Comparison of ENCODE assay signal across 9 cellular contexts in the genomic region with DNA sequence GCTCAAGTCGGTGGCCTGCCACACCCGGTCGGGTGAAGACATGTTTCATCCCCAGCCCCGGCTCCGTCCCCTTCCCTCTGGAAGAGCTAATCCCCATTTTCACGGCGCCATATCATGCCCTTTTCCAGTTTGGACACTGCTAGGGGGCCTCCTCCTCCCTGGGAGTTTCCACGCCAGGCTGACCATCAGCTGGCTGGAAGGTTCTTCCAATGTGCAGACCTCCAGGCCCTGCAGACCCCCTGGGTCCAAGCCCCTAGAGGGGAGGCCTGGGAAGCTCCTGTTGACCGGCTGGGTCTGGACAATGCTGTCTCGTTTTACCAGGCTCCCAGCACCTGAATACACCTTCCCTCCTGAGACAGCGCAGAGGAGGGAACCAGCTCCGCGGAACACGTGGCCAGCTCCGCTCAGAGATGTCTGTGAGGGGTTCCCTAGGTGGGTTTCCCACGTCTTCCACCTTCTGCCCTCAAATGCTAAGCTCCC. TPM values are rescaled to one million over a fixed set of nuclear protein-coding genes. Genes with fewer than 3 reads are reported as not detected.
A peak's percentile ranks its signal among the peaks of the same experiment; 100 is the strongest.
DNase-seq lines count a peak whose midpoint lies in the region; ATAC-seq and TF ChIP-seq lines count a peak whose summit lies in the region.
"Had no signal": no experiment of that assay in that cellular context is flagged by ENCODE, and none has a peak within 500 bp of the region (broad histone marks: within the 10 kb centered on the region; RNA-seq: fewer than 3 reads in every experiment).

No MANE protein-coding gene starts in this region.

- DNase-seq in A673 (ENCODE audit: low spot score) (no peak), OCI-LY7 (ENCODE audit: low spot score) (no peak), fibroblast of lung (ENCODE audit: low read depth in 2 of 2) (no peak), osteocyte (ENCODE audit: extremely low spot score, unreplicated experiment) (no peak), body of pancreas (no peak), NCI-H1930 (lab: John Stamatoyannopoulos, UW) (no peak)
- no peak for DNase-seq in activated CD4-positive, alpha-beta memory T cell treated with anti-CD3 and anti-CD28 coated beads for 36 hours

- no peak overlapping the region for H3K9ac ChIP-seq in fibroblast of lung (ENCODE audit: insufficient read depth, low read length)

- H3K4me3 Mint-ChIP-seq in osteocyte (ENCODE audit: unreplicated experiment), result no peak overlapping the region
- no peak overlapping the region for H3K4me3 Mint-ChIP-seq in activated CD4-positive, alpha-beta memory T cell treated with anti-CD3 and anti-CD28 coated beads for 36 hours

- H4K20me1 ChIP-seq in OCI-LY7 (ENCODE audit: insufficient read depth, low read length) (no peaks in the 10 kb centered on the region), fibroblast of lung (ENCODE audit: control insufficient read depth, extremely low read depth, insufficient read depth, low read length) (no peaks in the 10 kb centered on the region)

- H2AFZ ChIP-seq in OCI-LY7 (ENCODE audit: low read length) (no peak overlapping the region), fibroblast of lung (ENCODE audit: low read length) (no peak overlapping the region)

- no peaks in the 10 kb centered on the region for H3K36me3 Mint-ChIP-seq in osteocyte (ENCODE audit: unreplicated experiment)
- H3K36me3 Mint-ChIP-seq in activated CD4-positive, alpha-beta memory T cell treated with anti-CD3 and anti-CD28 coated beads for 36 hours, result no peaks in the 10 kb centered on the region

- POLR2A ChIA-PET in A673 (lab: Charles Lee; ENCODE audit: low non-redundant PET) (interaction anchor here (0.6 kb wide), 1 partner anchor 226 kb away, joined by 16 read pairs; no protein-coding TSS in a partner anchor), OCI-LY7 (lab: Charles Lee) (no interaction called here)
- POLR2A ChIA-PET in activated CD4-positive, alpha-beta memory T cell treated with anti-CD3 and anti-CD28 coated beads for 36 hours (lab: Charles Lee), result no interaction called here

- H3K9me3 ChIP-seq in A673 (ENCODE audit: low read depth, low read length, poor library complexity, severe bottlenecking) (no peaks in the 10 kb centered on the region), OCI-LY7 (ENCODE audit: low read length) (no peaks in the 10 kb centered on the region), fibroblast of lung (ENCODE audit: control insufficient read depth, insufficient read depth, low read depth, low read length) (no peaks in the 10 kb centered on the region), body of pancreas (no peaks in the 10 kb centered on the region)
- H3K9me3 ChIP-seq: tibial nerve had no signal

- no peaks in the 10 kb centered on the region for H3K9me3 Mint-ChIP-seq in osteocyte (ENCODE audit: unreplicated experiment)
- H3K9me3 Mint-ChIP-seq in activated CD4-positive, alpha-beta memory T cell treated with anti-CD3 and anti-CD28 coated beads for 36 hours, result no peaks in the 10 kb centered on the region

- no peaks in the 10 kb centered on the region for H3K79me2 ChIP-seq in OCI-LY7 (ENCODE audit: insufficient read depth, low read depth, low read length)
- H3K79me2 ChIP-seq in fibroblast of lung (ENCODE audit: control insufficient read depth, insufficient read depth, low read length), result no peaks in the 10 kb centered on the region

- BruUV-seq in A673 (replicated peaks; lab: Mats Ljungman, UMichigan) (no TSS peak), OCI-LY7 (replicated peaks; lab: Mats Ljungman, UMichigan) (no TSS peak)

- H3K27me3 ChIP-seq in A673 (replicated peaks; ENCODE audit: insufficient read depth, low read depth, low read length, poor library complexity) (no peaks in the 10 kb centered on the region), fibroblast of lung (ENCODE audit: control insufficient read depth, insufficient read depth, low read length) (no peaks in the 10 kb centered on the region), body of pancreas (no peaks in the 10 kb centered on the region)
- H3K27me3 ChIP-seq: tibial nerve had no signal

- intact Hi-C loops in A673 (cut with micrococcal nuclease; ENCODE audit: unreplicated experiment), result loop anchor here (2.0 kb wide), 2 partner anchors 36 to 218 kb away; partner anchors contain the start of gene NRTN
- intact Hi-C loops in OCI-LY7 (cut with micrococcal nuclease; ENCODE audit: unreplicated experiment), result loop anchor here (1.0 to 10.0 kb wide), 3 partner anchors 35 to 218 kb away; partner anchors contain the start of genes NDUFA11 and VMAC
- intact Hi-C loops in activated CD4-positive, alpha-beta memory T cell treated with anti-CD3 and anti-CD28 coated beads for 36 hours (cut with micrococcal nuclease), result loop anchor here (1.0 kb wide), 2 partner anchors 35 to 218 kb away; no protein-coding TSS in a partner anchor
- intact Hi-C loops in body of pancreas (cut with DNase I), result no loop called here

- WGBS in body of pancreas, 2 donors, result 65 to 69% methylated on average over 14 to 16 of the region's 16 CpGs

- no peak for ATAC-seq in HG02798 (IDR thresholded peaks at IDR 0.05; ENCODE audit: poor library complexity, unreplicated experiment)
- no peak for ATAC-seq in body of pancreas

- CTCF ChIA-PET in A673 (lab: Charles Lee), result interaction anchor here (0.6 to 2.1 kb wide), 9 partner anchors 16 to 1670 kb away, joined by 3 to 27 read pairs (median 5); partner anchors contain the start of genes NRTN and RANBP3
- CTCF ChIA-PET in OCI-LY7 (lab: Charles Lee; ENCODE audit: unreplicated experiment), result interaction anchor here (1.1 to 1.4 kb wide), 5 partner anchors 10 to 219 kb away, joined by 3 to 5 read pairs (median 3); partner anchors contain the start of gene NRTN
- CTCF ChIA-PET in activated CD4-positive, alpha-beta memory T cell treated with anti-CD3 and anti-CD28 coated beads for 36 hours (lab: Charles Lee), result interaction anchor here (0.7 to 4.5 kb wide), 31 partner anchors 9 to 333 kb away, joined by 3 to 58 read pairs (median 5); partner anchors contain the start of genes NRTN and RPL36

- TF ChIP-seq CTCF in A673 (conservative IDR thresholded peaks at IDR 0.05; ENCODE audit: low read depth, low read length) (peak; percentile 17; the same call in 1 of the 2 replicates), OCI-LY7 (conservative IDR thresholded peaks at IDR 0.05; ENCODE audit: low read length) (0 out of 2 replicates have a peak, but pooled peaks have one; percentile 4), fibroblast of lung (conservative IDR thresholded peaks at IDR 0.05 in 1 of 2, IDR thresholded peaks at IDR 0.05 in 1 of 2; ENCODE audit: low read depth in 1 of 2, low read length in 2 of 2) (no peak), osteocyte (IDR thresholded peaks at IDR 0.05) (peak; percentile 33), body of pancreas (IDR thresholded peaks at IDR 0.05) (no peak)

- H3K36me3 ChIP-seq in A673 (ENCODE audit: insufficient read depth, low read length, poor library complexity, severe bottlenecking) (no peaks in the 10 kb centered on the region), OCI-LY7 (ENCODE audit: insufficient read depth, low read length) (no peaks in the 10 kb centered on the region), fibroblast of lung (ENCODE audit: control insufficient read depth, insufficient read depth, low read length) (no peaks in the 10 kb centered on the region), body of pancreas (replicated peaks in 1 of 2; ENCODE audit: insufficient read depth in 1 of 2, low read depth in 2 of 2) (no peaks in the 10 kb centered on the region)

- H3K4me3 ChIP-seq in A673 (ENCODE audit: low read depth, low read length, poor library complexity, severe bottlenecking) (no peak overlapping the region), OCI-LY7 (ENCODE audit: low read depth, low read length, poor library complexity, severe bottlenecking) (no peak overlapping the region), fibroblast of lung (replicated peaks in 1 of 4; ENCODE audit: control extremely low read depth in 1 of 4, insufficient read depth in 1 of 4, low read depth in 3 of 4, low read length in 4 of 4) (no peak overlapping the region), body of pancreas (no peak overlapping the region)
- H3K4me3 ChIP-seq: tibial nerve had no signal

- H3K27me3 Mint-ChIP-seq in osteocyte (ENCODE audit: unreplicated experiment), result no peaks in the 10 kb centered on the region
- peaks cover 8% of the 10 kb centered on the region for H3K27me3 Mint-ChIP-seq in activated CD4-positive, alpha-beta memory T cell treated with anti-CD3 and anti-CD28 coated beads for 36 hours

- peaks cover 23% of the 10 kb centered on the region for H3K4me1 Mint-ChIP-seq in osteocyte (ENCODE audit: unreplicated experiment)
- H3K4me1 Mint-ChIP-seq in activated CD4-positive, alpha-beta memory T cell treated with anti-CD3 and anti-CD28 coated beads for 36 hours (ENCODE audit: low read depth), result no peaks in the 10 kb centered on the region

- H3K4me1 ChIP-seq in A673 (ENCODE audit: insufficient read depth, low read length, poor library complexity, severe bottlenecking) (no peaks in the 10 kb centered on the region), OCI-LY7 (ENCODE audit: insufficient read depth, low read length, poor library complexity, severe bottlenecking) (no peaks in the 10 kb centered on the region), fibroblast of lung (ENCODE audit: control insufficient read depth, extremely low read depth, insufficient read depth, low read length) (peaks cover 8% of the 10 kb centered on the region), body of pancreas (peaks cover 30% of the 10 kb centered on the region)

- H3K4me2 ChIP-seq in OCI-LY7 (ENCODE audit: low read length) (no peak overlapping the region), fibroblast of lung (ENCODE audit: extremely low read depth, insufficient read depth, low read length) (peak overlapping the region; percentile 66)

- no peak for TF ChIP-seq POLR2A in body of pancreas (IDR thresholded peaks at IDR 0.05)

- no peaks in the 10 kb centered on the region for H3K9me2 ChIP-seq in OCI-LY7 (ENCODE audit: insufficient read depth, low read length)

- H3K27ac Mint-ChIP-seq in osteocyte (ENCODE audit: unreplicated experiment), result peak overlapping the region; percentile 58
- no peak overlapping the region for H3K27ac Mint-ChIP-seq in activated CD4-positive, alpha-beta memory T cell treated with anti-CD3 and anti-CD28 coated beads for 36 hours

- H3K27ac ChIP-seq in A673 (ENCODE audit: low read depth, low read length, poor library complexity, severe bottlenecking), result no peak overlapping the region
- no peak overlapping the region for H3K27ac ChIP-seq in OCI-LY7 (ENCODE audit: low read depth, low read length, poor library complexity, severe bottlenecking)
- peak overlapping the region; percentile 62 for H3K27ac ChIP-seq in fibroblast of lung (ENCODE audit: insufficient read depth, low read length)
- no peak overlapping the region for H3K27ac ChIP-seq in body of pancreas

RNA-seq across cellular contexts. Expression of gene RANBP3, which starts 44.7 kb away (rescaled TPM):
- total RNA-seq in A673 (2021), result 126 and 130 TPM in 2 replicates
- 63.7 and 74.3 TPM in 2 replicates for total RNA-seq in OCI-LY7 (2014; rRNA removed; shearing (Covaris generic))
- total RNA-seq in OCI-LY7 (2022), result 90.2 and 99.9 TPM in 2 replicates
- 32.1 and 39.8 TPM in 2 replicates for total RNA-seq in fibroblast of lung
- polyA plus RNA-seq in fibroblast of lung, result 59.4 and 72.9 TPM in 2 replicates
- 64.1 and 75.1 TPM in 2 replicates for polyA plus RNA-seq in fibroblast of lung (2012)
- 72.2 and 78.5 TPM in 2 replicates for polyA minus RNA-seq in fibroblast of lung (ENCODE audit: low replicate concordance)
- total RNA-seq in osteocyte, result 74.9 and 81.9 TPM in 2 replicates
- total RNA-seq in activated CD4-positive, alpha-beta memory T cell treated with anti-CD3 and anti-CD28 coated beads for 36 hours, result 10 to 100 TPM; 78.1 to 81.3 TPM
- total RNA-seq in body of pancreas, result 10 to 100 TPM; 62.0 to 90.0 TPM

Comparison
In these comparisons a context has a peak if more than half of its experiments do, and no peak if none do; other contexts are left out.
1. CTCF ChIP-seq: peak in A673 (single experiment), OCI-LY7 (single experiment) and osteocyte (single experiment); none in fibroblast of lung (0 of 2) and body of pancreas (0 of 7).